9 cellular contexts compared by ENCODE assay signal in the genomic region with DNA sequence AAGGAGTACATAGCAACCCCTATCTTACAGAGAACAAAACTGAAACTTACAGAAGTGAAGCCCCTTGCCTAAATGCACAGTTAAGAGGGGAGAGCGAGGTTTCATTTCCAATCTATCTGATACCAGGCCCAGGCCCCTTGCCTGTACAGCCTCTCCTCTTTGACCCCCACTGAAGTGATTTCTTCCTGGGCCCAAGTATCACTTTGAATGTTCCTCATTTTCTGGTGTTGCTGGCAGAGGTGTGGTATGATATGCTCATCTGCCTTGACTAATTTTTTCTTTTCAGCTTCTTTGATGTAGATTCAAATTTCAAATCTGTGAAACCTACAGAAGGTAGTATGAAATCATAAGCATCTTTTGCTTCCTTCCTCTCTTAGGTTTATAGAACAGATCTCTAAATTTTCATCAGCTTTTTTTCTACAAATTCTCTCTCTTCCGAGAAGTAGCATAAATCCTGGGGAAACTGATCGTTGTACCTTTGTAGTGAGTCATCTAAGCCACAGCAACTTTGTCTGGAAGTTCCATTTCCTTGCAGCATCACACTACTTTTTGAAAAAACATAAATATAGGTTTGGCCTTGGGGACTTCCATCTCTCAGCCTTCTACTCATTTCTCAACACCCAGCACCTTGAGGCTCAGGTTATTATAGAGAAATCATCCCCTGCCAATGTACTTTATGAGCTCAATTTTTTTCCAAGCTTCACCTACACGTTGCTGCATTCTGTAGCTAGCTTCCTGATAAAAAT.
A peak's percentile ranks its signal among the peaks of the same experiment; 100 is the strongest.
DNase-seq lines count a peak whose midpoint lies in the region; ATAC-seq and TF ChIP-seq lines count a peak whose summit lies in the region.
"Had no signal": no experiment of that assay in that cellular context is flagged by ENCODE, and none has a peak within 500 bp of the region (broad histone marks: within the 10 kb centered on the region; RNA-seq: fewer than 3 reads in every experiment).

No MANE protein-coding gene starts in this region.

- H4K20me1 ChIP-seq in GM23338 (replicated peaks; ENCODE audit: insufficient read depth) = no peaks in the 10 kb centered on the region

- H3K4me3 Mint-ChIP-seq in GM23338 (no peak overlapping the region), T-cell (peak overlapping the region in 2 of 3 donors; percentile 3 to 50)
- H3K4me3 Mint-ChIP-seq in naive thymus-derived CD8-positive, alpha-beta T cell = peak overlapping the region in 4 of 10 donors; percentile 1 to 75 (median 26)

- ATAC-seq in GM18520 (IDR thresholded peaks at IDR 0.05; ENCODE audit: unreplicated experiment) (peak; percentile 44), GM23338 (no peak), T-cell (replicated peaks in 1 of 4) (peak in 2 of 4 experiments; percentile 40 to 54), aorta (ENCODE audit: low FRiP score) (no peak)
- ATAC-seq in naive thymus-derived CD8-positive, alpha-beta T cell = peak; percentile 14 to 37

- no peaks in the 10 kb centered on the region for H3K27me3 ChIP-seq in GM23338 (ENCODE audit: insufficient read depth)
- no peaks in the 10 kb centered on the region for H3K27me3 ChIP-seq in aorta (ENCODE audit: control insufficient read depth in 1 of 2, insufficient read depth in 2 of 2, low read length in 1 of 2)

- H3K36me3 Mint-ChIP-seq in GM23338 (ENCODE audit: low read depth) (no peaks in the 10 kb centered on the region), T-cell (no peaks in the 10 kb centered on the region)
- no peaks in the 10 kb centered on the region for H3K36me3 Mint-ChIP-seq in naive thymus-derived CD8-positive, alpha-beta T cell

- H3K79me2 ChIP-seq in GM23338 (replicated peaks; ENCODE audit: insufficient read depth) = no peaks in the 10 kb centered on the region

- H3K27me3 Mint-ChIP-seq in GM23338 (ENCODE audit: insufficient read depth, low read depth, poor library complexity) (no peaks in the 10 kb centered on the region), T-cell (no peaks in the 10 kb centered on the region)
- no peaks in the 10 kb centered on the region for H3K27me3 Mint-ChIP-seq in naive thymus-derived CD8-positive, alpha-beta T cell

- WGBS in aorta, 2 donors = 88 to 92% methylated on average over 4 of the region's 4 CpGs

- no peaks in the 10 kb centered on the region for H3F3A ChIP-seq in GM23338 (replicated peaks; ENCODE audit: low read depth)

- peaks cover 2% of the 10 kb centered on the region; the same call in 1 of the 3 replicates for H3K4me1 Mint-ChIP-seq in GM23338
- H3K4me1 Mint-ChIP-seq in T-cell = peaks cover 27 to 32% (median 29%) of the 10 kb centered on the region in 3 donors
- peaks cover 7 to 26% (median 21%) of the 10 kb centered on the region in 4 donors for H3K4me1 Mint-ChIP-seq in naive thymus-derived CD8-positive, alpha-beta T cell

- no peak overlapping the region for H3K4me2 ChIP-seq in GM23338

- no peaks in the 10 kb centered on the region for H3K9me3 ChIP-seq in aorta (ENCODE audit: control insufficient read depth, low read length)

- H3K4me1 ChIP-seq in GM23338 (ENCODE audit: insufficient read depth) (no peaks in the 10 kb centered on the region), aorta (ENCODE audit: control insufficient read depth in 1 of 2, insufficient read depth in 2 of 2, low read length in 2 of 2) (no peaks in the 10 kb centered on the region)

- H3K36me3 ChIP-seq in GM23338 (ENCODE audit: insufficient read depth) (no peaks in the 10 kb centered on the region), aorta (ENCODE audit: control insufficient read depth in 1 of 2, insufficient read depth in 2 of 2, low read length in 1 of 2) (no peaks in the 10 kb centered on the region)

- CTCF ChIA-PET in T-cell (lab: Charles Lee) = interaction anchor here in 1 of 2 donors (0.6 kb wide), 1 partner anchor 30 kb away, joined by 4 read pairs; no protein-coding TSS in a partner anchor

- H3K27ac ChIP-seq in GM23338 (ENCODE audit: low read depth) (no peak overlapping the region), aorta (ENCODE audit: low read depth in 1 of 2, low read length in 2 of 2) (no peak overlapping the region)

- H2AFZ ChIP-seq in GM23338 = 0 out of 2 replicates have a peak overlapping the region, but pooled peaks have one; percentile 63

- no peak overlapping the region for H3K27ac Mint-ChIP-seq in GM23338
- H3K27ac Mint-ChIP-seq in T-cell = peak overlapping the region; percentile 82 to 90
- peak overlapping the region; percentile 7 to 89 (median 48) for H3K27ac Mint-ChIP-seq in naive thymus-derived CD8-positive, alpha-beta T cell

- H3K9me2 ChIP-seq in GM23338 (ENCODE audit: insufficient read depth) = peaks cover 5% of the 10 kb centered on the region; the same call in 1 of the 2 replicates

- H3K4me3 ChIP-seq in GM23338 (no peak overlapping the region), aorta (ENCODE audit: low read length in 2 of 2) (no peak overlapping the region)

- DNase-seq in GM23338 (ENCODE audit: low spot score) = no peak
- peak in 5 of 34 experiments; percentile 2 to 21 (median 12) for DNase-seq in T-cell
- no peak for DNase-seq in naive thymus-derived CD8-positive, alpha-beta T cell
- no peak for DNase-seq in OCI-M2 (lab: John Stamatoyannopoulos, UW; ENCODE audit: unreplicated experiment)
- no peak for DNase-seq in aorta
- DNase-seq in NCI-H226 = no peak
- no peak for DNase-seq in globus pallidus (ENCODE audit: low spot score)
- DNase-seq: T-helper 9 cell had no signal

- no peak for TF ChIP-seq CTCF in GM23338 (conservative IDR thresholded peaks at IDR 0.05; ENCODE audit: low read depth in 2 of 2)

- intact Hi-C loops in aorta (cut with DNase I) = no loop called here

- POLR2A ChIA-PET in T-cell (lab: Charles Lee) = interaction anchor here (0.6 to 0.8 kb wide), 3 partner anchors 48 to 376 kb away, joined by 3 read pairs; no protein-coding TSS in a partner anchor
- POLR2A ChIA-PET in naive thymus-derived CD8-positive, alpha-beta T cell (lab: Charles Lee) = no interaction called here

- H3K9me3 Mint-ChIP-seq in GM23338 (no peaks in the 10 kb centered on the region), T-cell (no peaks in the 10 kb centered on the region)
- H3K9me3 Mint-ChIP-seq in naive thymus-derived CD8-positive, alpha-beta T cell = no peaks in the 10 kb centered on the region

TF ChIP-seq in GM23338, 12 proteins besides CTCF, POLR2A, EP300 and RAD21:
- TF ChIP-seq, protein P1, sequence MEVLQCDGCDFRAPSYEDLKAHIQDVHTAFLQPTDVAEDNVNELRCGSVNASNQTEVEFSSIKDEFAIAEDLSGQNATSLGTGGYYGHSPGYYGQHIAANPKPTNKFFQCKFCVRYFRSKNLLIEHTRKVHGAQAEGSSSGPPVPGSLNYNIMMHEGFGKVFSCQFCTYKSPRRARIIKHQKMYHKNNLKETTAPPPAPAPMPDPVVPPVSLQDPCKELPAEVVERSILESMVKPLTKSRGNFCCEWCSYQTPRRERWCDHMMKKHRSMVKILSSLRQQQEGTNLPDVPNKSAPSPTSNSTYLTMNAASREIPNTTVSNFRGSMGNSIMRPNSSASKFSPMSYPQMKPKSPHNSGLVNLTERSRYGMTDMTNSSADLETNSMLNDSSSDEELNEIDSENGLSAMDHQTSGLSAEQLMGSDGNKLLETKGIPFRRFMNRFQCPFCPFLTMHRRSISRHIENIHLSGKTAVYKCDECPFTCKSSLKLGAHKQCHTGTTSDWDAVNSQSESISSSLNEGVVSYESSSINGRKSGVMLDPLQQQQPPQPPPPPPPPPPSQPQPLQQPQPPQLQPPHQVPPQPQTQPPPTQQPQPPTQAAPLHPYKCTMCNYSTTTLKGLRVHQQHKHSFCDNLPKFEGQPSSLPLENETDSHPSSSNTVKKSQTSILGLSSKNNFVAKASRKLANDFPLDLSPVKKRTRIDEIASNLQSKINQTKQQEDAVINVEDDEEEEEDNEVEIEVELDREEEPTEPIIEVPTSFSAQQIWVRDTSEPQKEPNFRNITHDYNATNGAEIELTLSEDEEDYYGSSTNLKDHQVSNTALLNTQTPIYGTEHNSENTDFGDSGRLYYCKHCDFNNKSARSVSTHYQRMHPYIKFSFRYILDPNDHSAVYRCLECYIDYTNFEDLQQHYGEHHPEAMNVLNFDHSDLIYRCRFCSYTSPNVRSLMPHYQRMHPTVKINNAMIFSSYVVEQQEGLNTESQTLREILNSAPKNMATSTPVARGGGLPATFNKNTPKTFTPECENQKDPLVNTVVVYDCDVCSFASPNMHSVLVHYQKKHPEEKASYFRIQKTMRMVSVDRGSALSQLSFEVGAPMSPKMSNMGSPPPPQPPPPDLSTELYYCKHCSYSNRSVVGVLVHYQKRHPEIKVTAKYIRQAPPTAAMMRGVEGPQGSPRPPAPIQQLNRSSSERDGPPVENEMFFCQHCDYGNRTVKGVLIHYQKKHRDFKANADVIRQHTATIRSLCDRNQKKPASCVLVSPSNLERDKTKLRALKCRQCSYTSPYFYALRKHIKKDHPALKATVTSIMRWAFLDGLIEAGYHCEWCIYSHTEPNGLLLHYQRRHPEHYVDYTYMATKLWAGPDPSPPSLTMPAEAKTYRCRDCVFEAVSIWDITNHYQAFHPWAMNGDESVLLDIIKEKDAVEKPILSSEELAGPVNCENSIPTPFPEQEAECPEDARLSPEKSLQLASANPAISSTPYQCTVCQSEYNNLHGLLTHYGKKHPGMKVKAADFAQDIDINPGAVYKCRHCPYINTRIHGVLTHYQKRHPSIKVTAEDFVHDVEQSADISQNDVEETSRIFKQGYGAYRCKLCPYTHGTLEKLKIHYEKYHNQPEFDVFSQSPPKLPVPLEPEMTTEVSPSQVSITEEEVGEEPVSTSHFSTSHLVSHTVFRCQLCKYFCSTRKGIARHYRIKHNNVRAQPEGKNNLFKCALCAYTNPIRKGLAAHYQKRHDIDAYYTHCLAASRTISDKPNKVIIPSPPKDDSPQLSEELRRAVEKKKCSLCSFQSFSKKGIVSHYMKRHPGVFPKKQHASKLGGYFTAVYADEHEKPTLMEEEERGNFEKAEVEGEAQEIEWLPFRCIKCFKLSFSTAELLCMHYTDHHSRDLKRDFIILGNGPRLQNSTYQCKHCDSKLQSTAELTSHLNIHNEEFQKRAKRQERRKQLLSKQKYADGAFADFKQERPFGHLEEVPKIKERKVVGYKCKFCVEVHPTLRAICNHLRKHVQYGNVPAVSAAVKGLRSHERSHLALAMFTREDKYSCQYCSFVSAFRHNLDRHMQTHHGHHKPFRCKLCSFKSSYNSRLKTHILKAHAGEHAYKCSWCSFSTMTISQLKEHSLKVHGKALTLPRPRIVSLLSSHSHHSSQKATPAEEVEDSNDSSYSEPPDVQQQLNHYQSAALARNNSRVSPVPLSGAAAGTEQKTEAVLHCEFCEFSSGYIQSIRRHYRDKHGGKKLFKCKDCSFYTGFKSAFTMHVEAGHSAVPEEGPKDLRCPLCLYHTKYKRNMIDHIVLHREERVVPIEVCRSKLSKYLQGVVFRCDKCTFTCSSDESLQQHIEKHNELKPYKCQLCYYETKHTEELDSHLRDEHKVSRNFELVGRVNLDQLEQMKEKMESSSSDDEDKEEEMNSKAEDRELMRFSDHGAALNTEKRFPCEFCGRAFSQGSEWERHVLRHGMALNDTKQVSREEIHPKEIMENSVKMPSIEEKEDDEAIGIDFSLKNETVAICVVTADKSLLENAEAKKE (CRISPR knock-in tag; IDR thresholded peaks at IDR 0.05) = no peak

Comparison
In these comparisons a context has a peak if more than half of its experiments do, and no peak if none do; other contexts are left out.
1. ATAC-seq: peak in GM18520 (single experiment) and naive thymus-derived CD8-positive, alpha-beta T cell (2 of 2); none in GM23338 (single experiment) and aorta (single experiment).